In genomic region chr1:207001492-207002245, GRCh38 we compare ENCODE assay signal across 25 cellular contexts. TPM values are rescaled to one million over a fixed set of nuclear protein-coding genes. Genes with fewer than 3 reads are reported as not detected.
DNase-seq lines count a peak whose midpoint lies in the region; ATAC-seq, FAIRE-seq and TF ChIP-seq lines count a peak whose summit lies in the region.
"Had no signal": no experiment of that assay in that cellular context is flagged by ENCODE, and none has a peak within 500 bp of the region (broad histone marks: within the 10 kb centered on the region; RNA-seq: fewer than 3 reads in every experiment).

No MANE protein-coding gene starts in this region.

- H3K9me1 ChIP-seq in keratinocyte (ENCODE audit: control insufficient read depth, extremely low read depth, insufficient read depth, low read length) = no peaks in the 10 kb centered on the region

- peaks cover 18% of the 10 kb centered on the region for H3K4me1 Mint-ChIP-seq in WTC11

- H3K9ac ChIP-seq in keratinocyte (ENCODE audit: control insufficient read depth, extremely low read depth, insufficient read depth, low read length) = no peak overlapping the region
- H3K9ac ChIP-seq: BLaER1 treated with 17β-estradiol and CSF1 and Interleukin-3, amounts not matched to agents 10 nM and 100 nM had no signal

- no peak overlapping the region for H3K4me3 Mint-ChIP-seq in WTC11
- H3K4me3 Mint-ChIP-seq: activated CD4-positive, alpha-beta T cell treated with anti-CD3 and anti-CD28 coated beads for 36 hours; IgD-negative memory B cell; naive thymus-derived CD4-positive, alpha-beta T cell; T-helper 1 cell treated with Interleukin-12 subunit alpha and Interleukin-12 subunit beta and Interleukin-4 antibody, amounts not matched to agents 30 μg/mL and 1 μg/mL, for 36 hours had no signal

- no peak overlapping the region for H3K27ac Mint-ChIP-seq in WTC11
- H3K27ac Mint-ChIP-seq: activated CD4-positive, alpha-beta T cell treated with anti-CD3 and anti-CD28 coated beads for 36 hours; IgD-negative memory B cell; naive thymus-derived CD4-positive, alpha-beta T cell; T-helper 1 cell treated with Interleukin-12 subunit alpha and Interleukin-12 subunit beta and Interleukin-4 antibody, amounts not matched to agents 30 μg/mL and 1 μg/mL, for 36 hours had no signal

- H3K36me3 ChIP-seq in breast epithelium = no peaks in the 10 kb centered on the region
- no peaks in the 10 kb centered on the region for H3K36me3 ChIP-seq in keratinocyte (ENCODE audit: control insufficient read depth in 2 of 2, extremely low read depth in 1 of 2, insufficient read depth in 2 of 2, low read length in 2 of 2)
- H3K36me3 ChIP-seq in suprapubic skin = no peaks in the 10 kb centered on the region
- H3K36me3 ChIP-seq in psoas muscle (ENCODE audit: insufficient read depth in 1 of 2, low read depth in 1 of 2) = no peaks in the 10 kb centered on the region
- H3K36me3 ChIP-seq: BLaER1 treated with 17β-estradiol and CSF1 and Interleukin-3, amounts not matched to agents 10 nM and 100 nM had no signal

- peak; percentile 93 for FAIRE-seq in keratinocyte (lab: Jason Lieb, UNC)

- no peaks in the 10 kb centered on the region for H3K27me3 ChIP-seq in breast epithelium
- H3K27me3 ChIP-seq in keratinocyte (ENCODE audit: control insufficient read depth, extremely low read depth, insufficient read depth, low read length) = no peaks in the 10 kb centered on the region
- no peaks in the 10 kb centered on the region for H3K27me3 ChIP-seq in suprapubic skin
- no peaks in the 10 kb centered on the region for H3K27me3 ChIP-seq in psoas muscle (ENCODE audit: insufficient read depth in 3 of 3, low read length in 2 of 3)
- H3K27me3 ChIP-seq: BLaER1 treated with 17β-estradiol and CSF1 and Interleukin-3, amounts not matched to agents 10 nM and 100 nM; body of pancreas had no signal

- no peak for TF ChIP-seq CTCF in breast epithelium (IDR thresholded peaks at IDR 0.05)
- no peak for TF ChIP-seq CTCF in keratinocyte (optimal IDR thresholded peaks at IDR 0.05 in 1 of 3, IDR thresholded peaks at IDR 0.05 in 1 of 3, conservative IDR thresholded peaks at IDR 0.05 in 1 of 3; ENCODE audit: extremely low read depth in 1 of 3, insufficient read depth in 2 of 3, low read length in 3 of 3)
- TF ChIP-seq CTCF in suprapubic skin (IDR thresholded peaks at IDR 0.05) = no peak
- TF ChIP-seq CTCF in psoas muscle (IDR thresholded peaks at IDR 0.05) = no peak
- no peak for TF ChIP-seq CTCF in WTC11 (IDR thresholded peaks at IDR 0.05)

- H3K9me3 ChIP-seq in breast epithelium = no peaks in the 10 kb centered on the region
- H3K9me3 ChIP-seq in keratinocyte (ENCODE audit: control insufficient read depth, low read depth, low read length) = no peaks in the 10 kb centered on the region
- H3K9me3 ChIP-seq in suprapubic skin = no peaks in the 10 kb centered on the region
- H3K9me3 ChIP-seq in psoas muscle = no peaks in the 10 kb centered on the region
- H3K9me3 ChIP-seq: BLaER1 treated with 17β-estradiol and CSF1 and Interleukin-3, amounts not matched to agents 10 nM and 100 nM; body of pancreas had no signal

- dilution Hi-C loops in keratinocyte (cut with MboI; ENCODE audit: extremely low pct_ligation_motif_present, low sequenced_read_pairs) = no loop called here

- TF ChIP-seq POLR2A in breast epithelium (IDR thresholded peaks at IDR 0.05) (no peak), suprapubic skin (IDR thresholded peaks at IDR 0.05) (no peak)

- TF ChIP-seq EP300 in suprapubic skin (IDR thresholded peaks at IDR 0.05) = no peak

- intact Hi-C loops in breast epithelium (cut with DNase I; ENCODE audit: low total_unique reads) (no loop called here), psoas muscle (cut with DNase I) (no loop called here)

- peak; percentile 85 for DNase-seq in HT-29 (ENCODE audit: low spot score)
- no peak for DNase-seq in breast epithelium (ENCODE audit: low spot score in 2 of 2)
- no peak for DNase-seq in keratinocyte (ENCODE audit: low read depth, low spot score)
- no peak for DNase-seq in suprapubic skin (ENCODE audit: low spot score in 2 of 2)
- DNase-seq in psoas muscle = no peak
- no peak for DNase-seq in WTC11 (ENCODE audit: low spot score)
- DNase-seq in left lobe of liver (ENCODE audit: low spot score) = no peak
- DNase-seq: activated CD4-positive, alpha-beta T cell treated with anti-CD3 and anti-CD28 coated beads for 36 hours; activated gamma-delta T cell treated with Interleukin-2 at 50 U/mL for 16 hours; activated T-cell treated with anti-CD3 and anti-CD28 coated beads, Interleukin-2, amount 50 U/mL, for 1 hour; body of pancreas; effector CD8-positive, alpha-beta T cell; naive thymus-derived CD4-positive, alpha-beta T cell; NCI-H1417; NCI-H526 had no signal

- no peaks in the 10 kb centered on the region for H3K9me3 Mint-ChIP-seq in WTC11
- H3K9me3 Mint-ChIP-seq: IgD-negative memory B cell; naive thymus-derived CD4-positive, alpha-beta T cell; T-helper 1 cell treated with Interleukin-12 subunit alpha and Interleukin-12 subunit beta and Interleukin-4 antibody, amounts not matched to agents 30 μg/mL and 1 μg/mL, for 36 hours had no signal

- H3K79me2 ChIP-seq in keratinocyte (ENCODE audit: control insufficient read depth, insufficient read depth, low read length) = no peaks in the 10 kb centered on the region

- H3K4me3 ChIP-seq in breast epithelium (no peak overlapping the region), keratinocyte (ENCODE audit: control insufficient read depth in 2 of 3, extremely low read depth in 1 of 3, insufficient read depth in 2 of 3, low read depth in 1 of 3, low read length in 3 of 3) (no peak overlapping the region), suprapubic skin (no peak overlapping the region), psoas muscle (no peak overlapping the region)
- H3K4me3 ChIP-seq: BLaER1 treated with 17β-estradiol and CSF1 and Interleukin-3, amounts not matched to agents 10 nM and 100 nM; body of pancreas had no signal

- H4K20me1 ChIP-seq in keratinocyte (ENCODE audit: control insufficient read depth, extremely low read depth, insufficient read depth, low read length) = no peaks in the 10 kb centered on the region
- H4K20me1 ChIP-seq: BLaER1 treated with 17β-estradiol and CSF1 and Interleukin-3, amounts not matched to agents 10 nM and 100 nM had no signal

- H3K4me2 ChIP-seq in keratinocyte (ENCODE audit: control insufficient read depth, extremely low read depth, insufficient read depth, low read depth, low read length) = peak overlapping the region; percentile 53
- H3K4me2 ChIP-seq: BLaER1 treated with 17β-estradiol and CSF1 and Interleukin-3, amounts not matched to agents 10 nM and 100 nM had no signal

- H3K4me1 ChIP-seq in breast epithelium (no peaks in the 10 kb centered on the region), keratinocyte (ENCODE audit: control insufficient read depth, extremely low read depth, insufficient read depth, low read length) (peaks cover 51% of the 10 kb centered on the region), suprapubic skin (peaks cover 12% of the 10 kb centered on the region), psoas muscle (no peaks in the 10 kb centered on the region)
- H3K4me1 ChIP-seq: BLaER1 treated with 17β-estradiol and CSF1 and Interleukin-3, amounts not matched to agents 10 nM and 100 nM had no signal

- H3K27ac ChIP-seq in breast epithelium (peak overlapping the region; percentile 21 to 95), keratinocyte (ENCODE audit: control insufficient read depth, insufficient read depth, low read length) (peak overlapping the region; percentile 37), suprapubic skin (peak overlapping the region; percentile 74), psoas muscle (no peak overlapping the region)
- H3K27ac ChIP-seq: BLaER1 treated with 17β-estradiol and CSF1 and Interleukin-3, amounts not matched to agents 10 nM and 100 nM had no signal

- H3K36me3 Mint-ChIP-seq in WTC11 = no peaks in the 10 kb centered on the region
- H3K36me3 Mint-ChIP-seq: IgD-negative memory B cell; naive thymus-derived CD4-positive, alpha-beta T cell had no signal

- CTCF ChIA-PET in WTC11 (lab: Charles Lee) = no interaction called here

- H2AFZ ChIP-seq in keratinocyte (ENCODE audit: control insufficient read depth, low read length) = peak overlapping the region; percentile 24

- ATAC-seq in psoas muscle (no peak), WTC11 (no peak), GM19455 (IDR thresholded peaks at IDR 0.05; ENCODE audit: unreplicated experiment) (no peak), left lobe of liver (no peak)
- ATAC-seq: activated CD4-positive, alpha-beta T cell treated with anti-CD3 and anti-CD28 coated beads for 36 hours; naive thymus-derived CD4-positive, alpha-beta T cell had no signal

- 57% methylated on average over 5 of the region's 5 CpGs for WGBS in suprapubic skin
- 78 to 89% (median 83%) methylated on average over 5 of the region's 5 CpGs for WGBS in psoas muscle, 3 donors

- peaks cover 2% of the 10 kb centered on the region; the same call in 1 of the 2 replicates for H3K27me3 Mint-ChIP-seq in WTC11 (ENCODE audit: low read depth)

- POLR2A ChIA-PET in WTC11 (lab: Charles Lee) = no interaction called here

RNA-seq across cellular contexts. Expression of gene C1orf116, which starts 30.9 kb away (rescaled TPM):
- 45.7 and 47.1 TPM in 2 replicates for total RNA-seq in HT-29 (2014; rRNA removed; shearing (Covaris generic))
- total RNA-seq in breast epithelium (10 to 100 TPM in 1 of 3 donors, 1 to 10 TPM in 1, under 1 TPM in 1; under 0.01 to 22.2 (median 5.6) TPM), suprapubic skin (10 to 100 TPM; 40.6 to 95.8 (median 77.6) TPM), psoas muscle (1 to 10 TPM in 1 of 4 donors, under 1 TPM in 3; 0.12 to 1.4 (median 0.35) TPM), WTC11 (2021) (2.3 to 2.7 TPM (median 2.4 TPM) in 3 replicates), left lobe of liver (0.55 TPM)
- polyA plus RNA-seq in keratinocyte (38.8 to 69.2 TPM (median 65.3 TPM) in 3 replicates), psoas muscle (under 1 TPM; 0.14 to 0.49 (median 0.35) TPM)
- polyA plus RNA-seq in keratinocyte (2011; ENCODE audit: low read depth) = 55.5 TPM
- 46.7 and 49.2 TPM in 2 replicates for polyA plus RNA-seq in keratinocyte (2011; cell fraction: cytosol; rRNA removed)
- polyA plus RNA-seq in keratinocyte (2011; cell fraction: nucleus; rRNA removed) = 136 and 166 TPM in 2 replicates
- 89.2 and 97.4 TPM in 2 replicates for polyA plus RNA-seq in keratinocyte (2012; ENCODE audit: low replicate concordance)
- 45.2 to 149 TPM (median 67.3 TPM) in 3 replicates for polyA minus RNA-seq in keratinocyte
- 29.2 TPM for polyA minus RNA-seq in keratinocyte (2011; cell fraction: cytosol; rRNA and poly(A)+ RNA removed)
- 65.2 and 94.2 TPM in 2 replicates for polyA minus RNA-seq in keratinocyte (2011; cell fraction: nucleus; rRNA and poly(A)+ RNA removed)
- total RNA-seq: M059J had no signal
- polyA plus RNA-seq: AG04450; naive thymus-derived CD4-positive, alpha-beta T cell had no signal

RNA-seq across cellular contexts. Expression of gene FCAMR, which starts 31.4 kb away (rescaled TPM):
- 0.03 and 0.18 TPM in 2 replicates for total RNA-seq in HT-29 (2014; rRNA removed; shearing (Covaris generic))
- total RNA-seq in breast epithelium (not detected), suprapubic skin (not detected), psoas muscle (not detected), WTC11 (2021) (not detected in 3 replicates), left lobe of liver (0.60 TPM)
- polyA plus RNA-seq in keratinocyte (not detected in 3 replicates), psoas muscle (not detected)
- not detected for polyA plus RNA-seq in keratinocyte (2011; ENCODE audit: low read depth)
- polyA plus RNA-seq in keratinocyte (2011; cell fraction: cytosol; rRNA removed) = not detected in 2 replicates
- not detected in 2 replicates for polyA plus RNA-seq in keratinocyte (2011; cell fraction: nucleus; rRNA removed)
- not detected in 2 replicates for polyA plus RNA-seq in keratinocyte (2012; ENCODE audit: low replicate concordance)
- not detected in 3 replicates for polyA minus RNA-seq in keratinocyte
- not detected for polyA minus RNA-seq in keratinocyte (2011; cell fraction: cytosol; rRNA and poly(A)+ RNA removed)
- not detected in 2 replicates for polyA minus RNA-seq in keratinocyte (2011; cell fraction: nucleus; rRNA and poly(A)+ RNA removed)
- total RNA-seq: activated CD4-positive, alpha-beta T cell treated with anti-CD3 and anti-CD28 coated beads for 36 hours; body of pancreas; chondrocyte; M059J; mesenteric fat pad; naive thymus-derived CD4-positive, alpha-beta T cell; omental fat pad; SK-MEL-5 had no signal
- polyA plus RNA-seq: AG04450; IgD-negative memory B cell; naive thymus-derived CD4-positive, alpha-beta T cell had no signal

RNA-seq across cellular contexts. Expression of gene YOD1, which starts 49.3 kb away (rescaled TPM):
- total RNA-seq in HT-29 (2014; rRNA removed; shearing (Covaris generic)) = 14.3 and 16.2 TPM in 2 replicates
- total RNA-seq in breast epithelium (10 to 100 TPM in 1 of 3 donors, 1 to 10 TPM in 2; 6.9 to 13.3 (median 9.2) TPM), suprapubic skin (10 to 100 TPM; 20.4 to 63.6 (median 42.8) TPM), psoas muscle (1 to 10 TPM; 3.9 to 7.0 (median 6.0) TPM), WTC11 (2021) (9.8 to 12.0 TPM (median 10.2 TPM) in 3 replicates), left lobe of liver (3.0 TPM)
- polyA plus RNA-seq in keratinocyte (3.2 to 5.2 TPM (median 3.4 TPM) in 3 replicates), psoas muscle (1 to 10 TPM; 4.4 to 5.6 (median 5.4) TPM)
- polyA plus RNA-seq in keratinocyte (2011; ENCODE audit: low read depth) = 93.0 TPM
- 0.71 and 2.0 TPM in 2 replicates for polyA plus RNA-seq in keratinocyte (2011; cell fraction: cytosol; rRNA removed)
- 7.1 and 10.2 TPM in 2 replicates for polyA plus RNA-seq in keratinocyte (2011; cell fraction: nucleus; rRNA removed)
- 4.4 and 38.4 TPM in 2 replicates for polyA plus RNA-seq in keratinocyte (2012; ENCODE audit: low replicate concordance)
- 1.8 to 7.8 TPM (median 3.2 TPM) in 3 replicates for polyA minus RNA-seq in keratinocyte
- 2.7 TPM for polyA minus RNA-seq in keratinocyte (2011; cell fraction: cytosol; rRNA and poly(A)+ RNA removed)
- 8.2 and 14.3 TPM in 2 replicates for polyA minus RNA-seq in keratinocyte (2011; cell fraction: nucleus; rRNA and poly(A)+ RNA removed)

RNA-seq across cellular contexts. Expression of gene PFKFB2, which starts 51.4 kb away (rescaled TPM):
- 11.6 and 13.9 TPM in 2 replicates for total RNA-seq in HT-29 (2014; rRNA removed; shearing (Covaris generic))
- total RNA-seq in breast epithelium (10 to 100 TPM in 1 of 3 donors, 1 to 10 TPM in 2; 7.5 to 13.2 (median 8.2) TPM), suprapubic skin (10 to 100 TPM; 11.8 to 33.1 (median 17.1) TPM), psoas muscle (100 to 1,000 TPM in 1 of 4 donors, 10 to 100 TPM in 3; 36.0 to 149 (median 46.4) TPM), WTC11 (2021) (16.8 to 21.0 TPM (median 20.9 TPM) in 3 replicates), left lobe of liver (4.1 TPM)
- polyA plus RNA-seq in keratinocyte (8.7 to 13.9 TPM (median 12.2 TPM) in 3 replicates), psoas muscle (10 to 100 TPM in 2 of 3 donors, 1 to 10 TPM in 1; 3.9 to 32.9 (median 15.4) TPM)
- 36.2 TPM for polyA plus RNA-seq in keratinocyte (2011; ENCODE audit: low read depth)
- 7.0 and 10.5 TPM in 2 replicates for polyA plus RNA-seq in keratinocyte (2011; cell fraction: cytosol; rRNA removed)
- polyA plus RNA-seq in keratinocyte (2011; cell fraction: nucleus; rRNA removed) = 22.4 and 25.8 TPM in 2 replicates
- 9.1 and 34.8 TPM in 2 replicates for polyA plus RNA-seq in keratinocyte (2012; ENCODE audit: low replicate concordance)
- polyA minus RNA-seq in keratinocyte = 8.6 to 27.5 TPM (median 25.9 TPM) in 3 replicates
- 8.8 TPM for polyA minus RNA-seq in keratinocyte (2011; cell fraction: cytosol; rRNA and poly(A)+ RNA removed)
- polyA minus RNA-seq in keratinocyte (2011; cell fraction: nucleus; rRNA and poly(A)+ RNA removed) = 20.5 and 30.3 TPM in 2 replicates

RNA-seq across cellular contexts. Expression of gene PIGR, which starts 55.4 kb away (rescaled TPM):
- 1.4 and 1.5 TPM in 2 replicates for total RNA-seq in HT-29 (2014; rRNA removed; shearing (Covaris generic))
- total RNA-seq in breast epithelium (100 to 1,000 TPM in 2 of 3 donors, under 1 TPM in 1; 0.16 to 205 (median 123) TPM), suprapubic skin (1 to 10 TPM in 3 of 4 donors, under 1 TPM in 1; 0.49 to 6.4 (median 2.3) TPM), psoas muscle (under 1 TPM; 0.42 to 0.50 (median 0.49) TPM), WTC11 (2021) (1.8 to 2.2 TPM (median 1.9 TPM) in 3 replicates), left lobe of liver (23.3 TPM)
- polyA plus RNA-seq in keratinocyte (0.01 TPM in 1 of 3 replicates, not detected in the others), psoas muscle (under 1 TPM; 0.06 to 0.64 (median 0.16) TPM)
- polyA plus RNA-seq in keratinocyte (2011; ENCODE audit: low read depth) = not detected
- not detected in 2 replicates for polyA plus RNA-seq in keratinocyte (2011; cell fraction: cytosol; rRNA removed)
- not detected in 2 replicates for polyA plus RNA-seq in keratinocyte (2011; cell fraction: nucleus; rRNA removed)
- polyA plus RNA-seq in keratinocyte (2012; ENCODE audit: low replicate concordance) = not detected in 2 replicates
- not detected in 3 replicates for polyA minus RNA-seq in keratinocyte
- not detected for polyA minus RNA-seq in keratinocyte (2011; cell fraction: cytosol; rRNA and poly(A)+ RNA removed)
- polyA minus RNA-seq in keratinocyte (2011; cell fraction: nucleus; rRNA and poly(A)+ RNA removed) = not detected in 2 replicates
- total RNA-seq: chondrocyte; M059J; naive thymus-derived CD4-positive, alpha-beta T cell; SK-MEL-5 had no signal
- polyA plus RNA-seq: AG04450; naive thymus-derived CD4-positive, alpha-beta T cell had no signal
